In the genomic region with DNA sequence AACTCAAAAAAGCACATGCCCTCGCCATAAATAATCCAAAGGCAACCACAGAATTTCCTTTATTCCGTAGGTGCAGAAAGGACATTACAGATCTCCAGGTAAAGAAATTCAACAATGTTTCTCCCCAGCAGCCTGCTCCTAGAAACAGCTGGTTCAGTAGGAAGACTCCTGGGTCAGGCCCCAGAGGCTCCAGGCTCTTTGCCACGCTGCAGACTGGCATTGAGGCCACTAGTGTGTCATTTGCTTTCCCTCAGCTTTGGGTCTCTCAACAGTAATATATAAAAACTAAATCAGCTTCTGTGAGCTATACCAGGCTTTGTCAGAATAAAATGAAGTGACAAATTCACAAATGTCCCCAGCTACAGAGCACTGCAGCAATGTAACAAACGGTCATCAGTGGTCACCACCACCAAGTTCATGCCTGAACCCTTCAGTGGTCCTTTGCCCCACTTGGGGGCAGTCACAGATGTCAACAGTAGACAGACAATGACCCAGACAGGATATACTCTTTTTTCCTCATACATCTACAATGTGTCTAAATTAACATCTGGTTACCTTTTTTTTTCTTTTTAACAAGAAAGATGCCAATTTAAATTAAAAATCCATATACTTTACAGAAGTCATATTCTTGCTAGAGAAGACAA, we compare ENCODE assay signal across 2 cellular contexts.
TF ChIP-seq lines count a peak whose summit lies in the region.

No MANE protein-coding gene starts in this region.

TF ChIP-seq in HEK293, 187 proteins besides CTCF, POLR2A, EP300 and RAD21 (continued from another document):
- TF ChIP-seq, protein P1, sequence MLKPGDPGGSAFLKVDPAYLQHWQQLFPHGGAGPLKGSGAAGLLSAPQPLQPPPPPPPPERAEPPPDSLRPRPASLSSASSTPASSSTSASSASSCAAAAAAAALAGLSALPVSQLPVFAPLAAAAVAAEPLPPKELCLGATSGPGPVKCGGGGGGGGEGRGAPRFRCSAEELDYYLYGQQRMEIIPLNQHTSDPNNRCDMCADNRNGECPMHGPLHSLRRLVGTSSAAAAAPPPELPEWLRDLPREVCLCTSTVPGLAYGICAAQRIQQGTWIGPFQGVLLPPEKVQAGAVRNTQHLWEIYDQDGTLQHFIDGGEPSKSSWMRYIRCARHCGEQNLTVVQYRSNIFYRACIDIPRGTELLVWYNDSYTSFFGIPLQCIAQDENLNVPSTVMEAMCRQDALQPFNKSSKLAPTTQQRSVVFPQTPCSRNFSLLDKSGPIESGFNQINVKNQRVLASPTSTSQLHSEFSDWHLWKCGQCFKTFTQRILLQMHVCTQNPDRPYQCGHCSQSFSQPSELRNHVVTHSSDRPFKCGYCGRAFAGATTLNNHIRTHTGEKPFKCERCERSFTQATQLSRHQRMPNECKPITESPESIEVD (tag by site-specific recombination; IDR thresholded peaks at IDR 0.05): peak; percentile 83; the same call in 1 of the 2 replicates

TF ChIP-seq in K562, 482 proteins besides CTCF, POLR2A, EP300 and RAD21 (continued from another document):
- TF ChIP-seq, protein P2, sequence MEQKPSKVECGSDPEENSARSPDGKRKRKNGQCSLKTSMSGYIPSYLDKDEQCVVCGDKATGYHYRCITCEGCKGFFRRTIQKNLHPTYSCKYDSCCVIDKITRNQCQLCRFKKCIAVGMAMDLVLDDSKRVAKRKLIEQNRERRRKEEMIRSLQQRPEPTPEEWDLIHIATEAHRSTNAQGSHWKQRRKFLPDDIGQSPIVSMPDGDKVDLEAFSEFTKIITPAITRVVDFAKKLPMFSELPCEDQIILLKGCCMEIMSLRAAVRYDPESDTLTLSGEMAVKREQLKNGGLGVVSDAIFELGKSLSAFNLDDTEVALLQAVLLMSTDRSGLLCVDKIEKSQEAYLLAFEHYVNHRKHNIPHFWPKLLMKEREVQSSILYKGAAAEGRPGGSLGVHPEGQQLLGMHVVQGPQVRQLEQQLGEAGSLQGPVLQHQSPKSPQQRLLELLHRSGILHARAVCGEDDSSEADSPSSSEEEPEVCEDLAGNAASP (IDR thresholded peaks at IDR 0.05): no peak
- TF ChIP-seq, protein P3, sequence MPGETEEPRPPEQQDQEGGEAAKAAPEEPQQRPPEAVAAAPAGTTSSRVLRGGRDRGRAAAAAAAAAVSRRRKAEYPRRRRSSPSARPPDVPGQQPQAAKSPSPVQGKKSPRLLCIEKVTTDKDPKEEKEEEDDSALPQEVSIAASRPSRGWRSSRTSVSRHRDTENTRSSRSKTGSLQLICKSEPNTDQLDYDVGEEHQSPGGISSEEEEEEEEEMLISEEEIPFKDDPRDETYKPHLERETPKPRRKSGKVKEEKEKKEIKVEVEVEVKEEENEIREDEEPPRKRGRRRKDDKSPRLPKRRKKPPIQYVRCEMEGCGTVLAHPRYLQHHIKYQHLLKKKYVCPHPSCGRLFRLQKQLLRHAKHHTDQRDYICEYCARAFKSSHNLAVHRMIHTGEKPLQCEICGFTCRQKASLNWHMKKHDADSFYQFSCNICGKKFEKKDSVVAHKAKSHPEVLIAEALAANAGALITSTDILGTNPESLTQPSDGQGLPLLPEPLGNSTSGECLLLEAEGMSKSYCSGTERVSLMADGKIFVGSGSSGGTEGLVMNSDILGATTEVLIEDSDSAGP (CRISPR knock-in tag; IDR thresholded peaks at IDR 0.05): no peak
- no peak for TF ChIP-seq GATAD2A (IDR thresholded peaks at IDR 0.05)
- TF ChIP-seq SP2 (IDR thresholded peaks at IDR 0.05; ENCODE audit: extremely low read depth, low read depth, low read length, poor library complexity, severe bottlenecking): no peak
- TF ChIP-seq ATF7 (IDR thresholded peaks at IDR 0.05): no peak
- no peak for TF ChIP-seq SAFB2 (IDR thresholded peaks at IDR 0.05; ENCODE audit: borderline replicate concordance, low read depth, low read length, severe bottlenecking)
- TF ChIP-seq PML (IDR thresholded peaks at IDR 0.05; ENCODE audit: low read length): no peak
- TF ChIP-seq, protein P4, sequence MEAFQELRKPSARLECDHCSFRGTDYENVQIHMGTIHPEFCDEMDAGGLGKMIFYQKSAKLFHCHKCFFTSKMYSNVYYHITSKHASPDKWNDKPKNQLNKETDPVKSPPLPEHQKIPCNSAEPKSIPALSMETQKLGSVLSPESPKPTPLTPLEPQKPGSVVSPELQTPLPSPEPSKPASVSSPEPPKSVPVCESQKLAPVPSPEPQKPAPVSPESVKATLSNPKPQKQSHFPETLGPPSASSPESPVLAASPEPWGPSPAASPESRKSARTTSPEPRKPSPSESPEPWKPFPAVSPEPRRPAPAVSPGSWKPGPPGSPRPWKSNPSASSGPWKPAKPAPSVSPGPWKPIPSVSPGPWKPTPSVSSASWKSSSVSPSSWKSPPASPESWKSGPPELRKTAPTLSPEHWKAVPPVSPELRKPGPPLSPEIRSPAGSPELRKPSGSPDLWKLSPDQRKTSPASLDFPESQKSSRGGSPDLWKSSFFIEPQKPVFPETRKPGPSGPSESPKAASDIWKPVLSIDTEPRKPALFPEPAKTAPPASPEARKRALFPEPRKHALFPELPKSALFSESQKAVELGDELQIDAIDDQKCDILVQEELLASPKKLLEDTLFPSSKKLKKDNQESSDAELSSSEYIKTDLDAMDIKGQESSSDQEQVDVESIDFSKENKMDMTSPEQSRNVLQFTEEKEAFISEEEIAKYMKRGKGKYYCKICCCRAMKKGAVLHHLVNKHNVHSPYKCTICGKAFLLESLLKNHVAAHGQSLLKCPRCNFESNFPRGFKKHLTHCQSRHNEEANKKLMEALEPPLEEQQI (IDR thresholded peaks at IDR 0.05): no peak
- TF ChIP-seq XRCC5 (IDR thresholded peaks at IDR 0.05; ENCODE audit: low read depth, low read length): no peak
